ENCODE assay signal across 8 cellular contexts in genomic region chr19:50669319-50670101, GRCh38. TPM values are rescaled to one million over a fixed set of nuclear protein-coding genes. Genes with fewer than 3 reads are reported as not detected.
DNase-seq lines count a peak whose midpoint lies in the region; ATAC-seq and TF ChIP-seq lines count a peak whose summit lies in the region.

No MANE protein-coding gene starts in this region.

- H3K9me3 ChIP-seq in left ventricle myocardium inferior (replicated peaks) (no peaks in the 10 kb centered on the region), stomach (no peaks in the 10 kb centered on the region)

- H3K36me3 Mint-ChIP-seq in activated naive CD8-positive, alpha-beta T cell treated with anti-CD3 and anti-CD28 coated beads for 36 hours: no peaks in the 10 kb centered on the region

- H3K4me1 ChIP-seq in left ventricle myocardium inferior (peaks cover 11% of the 10 kb centered on the region), stomach (peaks cover 9 to 27% (median 16%) of the 10 kb centered on the region in 4 donors)

- H3K27me3 Mint-ChIP-seq in activated naive CD8-positive, alpha-beta T cell treated with anti-CD3 and anti-CD28 coated beads for 36 hours: peaks cover 77% of the 10 kb centered on the region

- intact Hi-C loops in left ventricle myocardium inferior (cut with micrococcal nuclease): no loop called here
- intact Hi-C loops in left cardiac atrium (cut with DNase I): no loop called here
- intact Hi-C loops in stomach (cut with DNase I; ENCODE audit: low total_unique reads): no loop called here

- H3K27ac Mint-ChIP-seq in activated naive CD8-positive, alpha-beta T cell treated with anti-CD3 and anti-CD28 coated beads for 36 hours: no peak overlapping the region

- no peak for DNase-seq in left ventricle myocardium inferior
- no peak for DNase-seq in left cardiac atrium
- DNase-seq in NOMO-1 treated with dmso at 0.1 percent for 144 hours (lab: John Stamatoyannopoulos, UW; ENCODE audit: unreplicated experiment): peak; percentile 26
- peak; percentile 46 for DNase-seq in activated naive CD8-positive, alpha-beta T cell treated with anti-CD3 and anti-CD28 coated beads for 36 hours
- DNase-seq in kidney tubule cell (ENCODE audit: low spot score): peak; percentile 33
- peak; percentile 30 for DNase-seq in stomach
- no peak for DNase-seq in NCI-H1092 (lab: John Stamatoyannopoulos, UW)

- TF ChIP-seq EP300 in stomach (IDR thresholded peaks at IDR 0.05): no peak

- H3K27me3 ChIP-seq in left ventricle myocardium inferior (ENCODE audit: low read depth) (peaks cover 100% of the 10 kb centered on the region), stomach (peaks cover 37 to 100% (median 69%) of the 10 kb centered on the region in 3 donors)

- H3K4me3 ChIP-seq in left ventricle myocardium inferior: no peak overlapping the region
- H3K4me3 ChIP-seq in stomach: no peak overlapping the region

- TF ChIP-seq CTCF in left ventricle myocardium inferior (IDR thresholded peaks at IDR 0.05; ENCODE audit: borderline replicate concordance) (peak; percentile 70), stomach (IDR thresholded peaks at IDR 0.05) (peak in 4 of 7 experiments; percentile 32 to 63 (median 52))

- H3K36me3 ChIP-seq in left ventricle myocardium inferior (no peaks in the 10 kb centered on the region), stomach (no peaks in the 10 kb centered on the region)

- no peak for TF ChIP-seq POLR2A in stomach (IDR thresholded peaks at IDR 0.05)

- H3K27ac ChIP-seq in left ventricle myocardium inferior (replicated peaks) (no peak overlapping the region), stomach (no peak overlapping the region)

- H3K9me3 Mint-ChIP-seq in activated naive CD8-positive, alpha-beta T cell treated with anti-CD3 and anti-CD28 coated beads for 36 hours: no peaks in the 10 kb centered on the region

- H3K4me1 Mint-ChIP-seq in activated naive CD8-positive, alpha-beta T cell treated with anti-CD3 and anti-CD28 coated beads for 36 hours: peaks cover 4% of the 10 kb centered on the region

- H3K4me3 Mint-ChIP-seq in activated naive CD8-positive, alpha-beta T cell treated with anti-CD3 and anti-CD28 coated beads for 36 hours: no peak overlapping the region

- 36 to 41% (median 38%) methylated on average over 23 of the region's 23 CpGs for WGBS in stomach, 5 donors

- ATAC-seq in left cardiac atrium (no peak), GM19351 (IDR thresholded peaks at IDR 0.05; ENCODE audit: unreplicated experiment) (no peak)

RNA-seq across cellular contexts. Expression of gene C19orf81, which starts 20.3 kb away (rescaled TPM):
- total RNA-seq in left ventricle myocardium inferior (3.6 TPM), left cardiac atrium (1 to 10 TPM; 1.3 to 2.0 TPM), stomach (not detected)
- total RNA-seq in activated naive CD8-positive, alpha-beta T cell treated with anti-CD3 and anti-CD28 coated beads for 36 hours: 1 to 10 TPM; 2.6 to 2.9 TPM
- 1 to 10 TPM in 1 of 3 donors, not detected in 2; 2.3 TPM for polyA plus RNA-seq in stomach

RNA-seq across cellular contexts. Expression of gene SYT3, which starts 29.8 kb away (rescaled TPM):
- total RNA-seq in left ventricle myocardium inferior (0.22 TPM), left cardiac atrium (under 1 TPM; 0.24 to 0.52 TPM), stomach (1 to 10 TPM in 1 of 5 donors, under 1 TPM in 1, not detected in 3; 0.14 to 1.3 TPM)
- total RNA-seq in activated naive CD8-positive, alpha-beta T cell treated with anti-CD3 and anti-CD28 coated beads for 36 hours: 1 to 10 TPM; 1.4 to 1.9 TPM
- polyA plus RNA-seq in stomach: under 1 TPM in 1 of 3 donors, not detected in 2; 0.13 TPM

RNA-seq across cellular contexts. Expression of gene SHANK1, which starts 50.1 kb away (rescaled TPM):
- 0.25 TPM for total RNA-seq in left ventricle myocardium inferior
- total RNA-seq in left cardiac atrium: 1 to 10 TPM in 1 of 2 donors, under 1 TPM in 1; 0.62 to 1.2 TPM
- under 1 TPM; 0.04 to 0.12 TPM for total RNA-seq in activated naive CD8-positive, alpha-beta T cell treated with anti-CD3 and anti-CD28 coated beads for 36 hours
- total RNA-seq in stomach: 1 to 10 TPM in 1 of 5 donors, not detected in 4; 1.5 TPM
- polyA plus RNA-seq in stomach: 1 to 10 TPM in 1 of 3 donors, under 1 TPM in 2; 0.15 to 1.2 (median 0.15) TPM

RNA-seq across cellular contexts. Expression of gene CLEC11A, which starts 53.7 kb away (rescaled TPM):
- total RNA-seq in left ventricle myocardium inferior: 6.2 TPM
- 1 to 10 TPM; 8.4 to 9.6 TPM for total RNA-seq in left cardiac atrium
- total RNA-seq in activated naive CD8-positive, alpha-beta T cell treated with anti-CD3 and anti-CD28 coated beads for 36 hours: 1 to 10 TPM; 2.2 to 3.1 TPM
- 10 to 100 TPM in 2 of 5 donors, 1 to 10 TPM in 1, under 1 TPM in 1, not detected in 1; 0.89 to 33.9 (median 12.2) TPM for total RNA-seq in stomach
- 1 to 10 TPM; 4.3 to 7.0 (median 6.9) TPM for polyA plus RNA-seq in stomach

Comparison
In these comparisons a context has a peak if more than half of its experiments do, and no peak if none do; other contexts are left out.
1. DNase-seq: peak in NOMO-1 treated with dmso at 0.1 percent for 144 hours (single experiment), activated naive CD8-positive, alpha-beta T cell treated with anti-CD3 and anti-CD28 coated beads for 36 hours (single experiment), kidney tubule cell (single experiment) and stomach (single experiment); none in left ventricle myocardium inferior (single experiment), left cardiac atrium (single experiment) and NCI-H1092 (single experiment).